Comparison of ENCODE assay signal across 28 cellular contexts in genomic region chr7:41933427-41933826, GRCh38.
"Had no signal": no experiment of that assay in that cellular context is flagged by ENCODE, and none has a peak within 500 bp of the region (broad histone marks: within the 10 kb centered on the region; RNA-seq: fewer than 3 reads in every experiment).

No MANE protein-coding gene starts in this region.

- H3K27ac Mint-ChIP-seq: dendritic cell treated with granulocyte-macrophage colony-stimulating factor and Interleukin-4, amounts not matched to agents 40 ng/mL and 50 ng/mL, for 4 days; effector memory CD8-positive, alpha-beta T cell; endodermal cell; memory B cell had no signal

- H3K27me3 Mint-ChIP-seq: memory B cell had no signal

- H3K4me1 Mint-ChIP-seq: endodermal cell had no signal

- FAIRE-seq: endometrium, islet of Langerhans, keratinocyte had no signal

- H3K27ac ChIP-seq: colonic mucosa, epithelial cell of prostate, esophagus squamous epithelium, gastrocnemius medialis, heart right ventricle, left lung had no signal

- H3K9me3 ChIP-seq: colonic mucosa, esophagus squamous epithelium, gastrocnemius medialis, heart right ventricle, left lung had no signal

- H3K36me3 ChIP-seq: colonic mucosa, esophagus squamous epithelium, gastrocnemius medialis, heart right ventricle, left lung had no signal

- H3K9me3 Mint-ChIP-seq: dendritic cell treated with granulocyte-macrophage colony-stimulating factor and Interleukin-4, amounts not matched to agents 40 ng/mL and 50 ng/mL, for 4 days; effector memory CD8-positive, alpha-beta T cell; endodermal cell; memory B cell had no signal

- H3K4me1 ChIP-seq: colonic mucosa, esophagus squamous epithelium, gastrocnemius medialis, heart right ventricle had no signal

- ATAC-seq: effector memory CD8-positive, alpha-beta T cell; esophagus mucosa; gastrocnemius medialis; heart right ventricle; left cardiac atrium; left lung; left ventricle myocardium superior had no signal

- H3K4me3 ChIP-seq: colonic mucosa, esophagus squamous epithelium, gastrocnemius medialis, heart right ventricle, left lung, lung had no signal

- H3K36me3 Mint-ChIP-seq: memory B cell had no signal

- DNase-seq: colonic mucosa; cortex of kidney; effector CD8-positive, alpha-beta T cell; effector memory CD8-positive, alpha-beta T cell; endodermal cell; erythroblast; esophagus squamous epithelium; foreskin fibroblast; foreskin melanocyte; gastrocnemius medialis; glutamatergic neuron; head of caudate nucleus; heart right ventricle; hippocampal formation; left cardiac atrium; left lung; left ventricle myocardium superior; mammary epithelial cell; mesendoderm; midbrain had no signal

- H3K27me3 ChIP-seq: colonic mucosa, esophagus squamous epithelium, gastrocnemius medialis, left lung had no signal

- H3K4me3 Mint-ChIP-seq: dendritic cell treated with granulocyte-macrophage colony-stimulating factor and Interleukin-4, amounts not matched to agents 40 ng/mL and 50 ng/mL, for 4 days; effector memory CD8-positive, alpha-beta T cell; endodermal cell; memory B cell had no signal
